ENCODE assay signal across 1 cellular context in genomic region chr1:22600071-22600816, GRCh38.
TF ChIP-seq lines count a peak whose summit lies in the region.

No MANE protein-coding gene starts in this region.

TF ChIP-seq in HepG2, 621 proteins besides CTCF, POLR2A, EP300 and RAD21:
- TF ChIP-seq TRIM22 (IDR thresholded peaks at IDR 0.05) (peak; percentile 26; the same call in 1 of the 2 replicates), TAF15 (IDR thresholded peaks at IDR 0.05; ENCODE audit: low read depth, low read length, poor library complexity, severe bottlenecking) (no peak), PRDM15 (CRISPR knock-in tag; IDR thresholded peaks at IDR 0.05) (peak; percentile 69), PCBP2 (optimal IDR thresholded peaks at IDR 0.05; ENCODE audit: low read depth, low read length, poor library complexity, severe bottlenecking) (peak; percentile 94), SETDB1 (CRISPR knock-in tag; IDR thresholded peaks at IDR 0.05; ENCODE audit: borderline replicate concordance) (no peak), FOXC1 (CRISPR knock-in tag; IDR thresholded peaks at IDR 0.05; ENCODE audit: borderline replicate concordance) (no peak), USF2 (IDR thresholded peaks at IDR 0.05; ENCODE audit: low read depth, low read length) (0 out of 2 replicates have a peak, but pooled peaks have one; percentile 17), USF2 (CRISPR knock-in tag; IDR thresholded peaks at IDR 0.05; ENCODE audit: borderline replicate concordance) (no peak; the same call in 1 of the 2 replicates), ZNF512 (CRISPR knock-in tag; IDR thresholded peaks at IDR 0.05) (peak; percentile 66; the same call in 1 of the 2 replicates)
TF ChIP-seq in HepG2: peak in this region for 5.
